8 cellular contexts compared by ENCODE assay signal in genomic region chr17:46579083-46580075, GRCh38. TPM values are rescaled to one million over a fixed set of nuclear protein-coding genes. Genes with fewer than 3 reads are reported as not detected.
DNase-seq lines count a peak whose midpoint lies in the region; ATAC-seq, FAIRE-seq and TF ChIP-seq lines count a peak whose summit lies in the region.
"Not testable (repeated sequence)": the region's sequence is repeated elsewhere in the genome, so short reads cannot be mapped to it uniquely, and the experiment has no call there.

Gene ARL17A, minus strand, starts transcription at chr17:46579691. Its CDS starts 3,369 bp downstream, at chr17:46576322.

- H3K4me3 Mint-ChIP-seq in type B pancreatic cell, result peak within 1 kb of the TSS; percentile 77

- H3K79me2 ChIP-seq in Karpas-422 (ENCODE audit: low read length), result not testable (repeated sequence)

- not testable (repeated sequence) for H3K27me3 ChIP-seq in Karpas-422 (ENCODE audit: low read length); bronchial epithelial cell (ENCODE audit: control insufficient read depth, insufficient read depth, low read length); liver (ENCODE audit: control insufficient read depth in 4 of 4, insufficient read depth in 4 of 4, low read length in 3 of 4)

- H3K36me3 ChIP-seq in Karpas-422 (ENCODE audit: insufficient read depth, low read length); bronchial epithelial cell (ENCODE audit: control insufficient read depth, insufficient read depth, low read length); liver (ENCODE audit: control insufficient read depth in 4 of 4, insufficient read depth in 3 of 4, low read depth in 1 of 4, low read length in 3 of 4): not testable (repeated sequence)

- H3K9me3 Mint-ChIP-seq in type B pancreatic cell, result not testable (repeated sequence)

- H3K9me3 ChIP-seq in Karpas-422 (ENCODE audit: low read length); liver (ENCODE audit: control insufficient read depth in 4 of 4, low read length in 3 of 4): not testable (repeated sequence)

- FAIRE-seq in bronchial epithelial cell (lab: Jason Lieb, UNC), result peak; percentile 100

- not testable (repeated sequence) for H3K4me2 ChIP-seq in Karpas-422 (ENCODE audit: low read depth, low read length, poor library complexity, severe bottlenecking)

- not testable (repeated sequence) for H4K20me1 ChIP-seq in Karpas-422 (ENCODE audit: insufficient read depth, low read depth, low read length)

- H3K4me1 Mint-ChIP-seq in type B pancreatic cell (ENCODE audit: unreplicated experiment), result not testable (repeated sequence)

- TF ChIP-seq CTCF in bronchial epithelial cell (IDR thresholded peaks at IDR 0.05; ENCODE audit: insufficient read depth, low read length, severe bottlenecking); liver (IDR thresholded peaks at IDR 0.05; ENCODE audit: low read depth, low read length, missing input control); type B pancreatic cell (conservative IDR thresholded peaks at IDR 0.05): not testable (repeated sequence)

- H3K27ac Mint-ChIP-seq in type B pancreatic cell, result not testable (repeated sequence)

- TF ChIP-seq RAD21 in liver (IDR thresholded peaks at IDR 0.05), result not testable (repeated sequence)

- not testable (repeated sequence) for H3K27me3 Mint-ChIP-seq in type B pancreatic cell

- 0% methylated on average over 11 of the region's 65 CpGs for WGBS in liver

- H3K36me3 Mint-ChIP-seq in type B pancreatic cell, result not testable (repeated sequence)

- not testable (repeated sequence) for H3K4me3 ChIP-seq in Karpas-422 (ENCODE audit: low read length); bronchial epithelial cell (ENCODE audit: low read depth, low read length); liver (ENCODE audit: low read depth in 1 of 3, low read length in 3 of 3)

- not testable (repeated sequence) for H3K27ac ChIP-seq in Karpas-422 (ENCODE audit: low read length); liver (ENCODE audit: low read depth in 1 of 2, low read length in 2 of 2)

- H3K4me1 ChIP-seq in Karpas-422 (ENCODE audit: low read length); liver (ENCODE audit: control insufficient read depth in 4 of 4, insufficient read depth in 4 of 4, low read length in 3 of 4): not testable (repeated sequence)

- not testable (repeated sequence) for H2AFZ ChIP-seq in Karpas-422 (ENCODE audit: low read length)

- ATAC-seq in GM18870 (IDR thresholded peaks at IDR 0.05; ENCODE audit: unreplicated experiment) (peak; percentile 81), HG02759 (IDR thresholded peaks at IDR 0.05; ENCODE audit: unreplicated experiment) (peak; percentile 99)

- H3K9me2 ChIP-seq in Karpas-422 (replicated peaks; ENCODE audit: insufficient read depth, low read length), result not testable (repeated sequence)

- not testable (repeated sequence) for DNase-seq in Karpas-422; bronchial epithelial cell (ENCODE audit: low read depth)
- DNase-seq in activated CD8-positive, alpha-beta memory T cell treated with anti-CD3 and anti-CD28 coated beads for 1 hour (ENCODE audit: extremely low read depth in 1 of 2, low read depth in 1 of 2), result peak; percentile 29 to 51
- peak; percentile 58 for DNase-seq in stimulated activated CD4-positive, alpha-beta T cell treated with anti-CD3 and anti-CD28 coated beads, Interleukin-12 subunit alpha, Interleukin-12 subunit beta, amount 100 ng/mL, for 4 hours
- DNase-seq in type B pancreatic cell (ENCODE audit: extremely low spot score, unreplicated experiment), result peak; percentile 80

- not testable (repeated sequence) for H3K9ac ChIP-seq in Karpas-422 (ENCODE audit: low read length); liver (ENCODE audit: low read depth in 1 of 2, low read length in 2 of 2)

TF ChIP-seq in liver, 16 proteins besides CTCF, POLR2A, EP300 and RAD21:
- TF ChIP-seq, protein P1, sequence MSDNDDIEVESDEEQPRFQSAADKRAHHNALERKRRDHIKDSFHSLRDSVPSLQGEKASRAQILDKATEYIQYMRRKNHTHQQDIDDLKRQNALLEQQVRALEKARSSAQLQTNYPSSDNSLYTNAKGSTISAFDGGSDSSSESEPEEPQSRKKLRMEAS (IDR thresholded peaks at IDR 0.05), result peak; percentile 13
- TF ChIP-seq SP1 (IDR thresholded peaks at IDR 0.05), result peak; percentile 42

RNA-seq across cellular contexts. Expression of gene ARL17A, which starts in this region (rescaled TPM):
- 22.3 and 56.6 TPM in 2 replicates for total RNA-seq in Karpas-422 (2014; rRNA removed; shearing (Covaris generic); ENCODE audit: low replicate concordance)
- 1.5 and 2.9 TPM in 2 replicates for total RNA-seq in bronchial epithelial cell
- 1 to 10 TPM; 4.8 to 6.1 TPM for total RNA-seq in liver
- polyA plus RNA-seq in liver, result 1 to 10 TPM; 1.2 to 7.8 TPM
- total RNA-seq in type B pancreatic cell (ENCODE audit: low replicate concordance), result 9.8 and 19.7 TPM in 2 replicates
